Comparison of ENCODE assay signal across 8 cellular contexts in genomic region chr20:43824699-43825402, GRCh38.
DNase-seq lines count a peak whose midpoint lies in the region; ATAC-seq and TF ChIP-seq lines count a peak whose summit lies in the region.

No MANE protein-coding gene starts in this region.

- peak; percentile 5 for DNase-seq in NCI-H82 (lab: John Stamatoyannopoulos, UW)
- DNase-seq in NCI-H82 treated with DMSO at 0.1 percent for 48 hours (lab: John Stamatoyannopoulos, UW; ENCODE audit: unreplicated experiment) = no peak
- DNase-seq in NCI-H2196 treated with DMSO at 0.1 percent for 48 hours (lab: John Stamatoyannopoulos, UW; ENCODE audit: unreplicated experiment) = peak; percentile 40
- DNase-seq in fibroblast of gingiva (ENCODE audit: low read depth) = peak; percentile 32
- peak; percentile 4 for DNase-seq in spleen
- DNase-seq in SIG-M5 treated with dmso at 0.1 percent for 504 hours (lab: John Stamatoyannopoulos, UW; ENCODE audit: unreplicated experiment) = no peak
- DNase-seq in RKO (ENCODE audit: low spot score) = no peak

- no peak overlapping the region for H3K27ac ChIP-seq in spleen

- TF ChIP-seq CTCF in spleen (IDR thresholded peaks at IDR 0.05 in 8 of 11, conservative IDR thresholded peaks at IDR 0.05 in 3 of 11) = no peak

- no peaks in the 10 kb centered on the region for H3K4me1 ChIP-seq in spleen

- no peaks in the 10 kb centered on the region for H3K9me3 ChIP-seq in spleen

- no peaks in the 10 kb centered on the region for H3K36me3 ChIP-seq in spleen

- no peak for TF ChIP-seq POLR2A in spleen (IDR thresholded peaks at IDR 0.05)

- peaks cover 0 to 38% (median 0%) of the 10 kb centered on the region in 7 donors for H3K27me3 ChIP-seq in spleen (replicated peaks in 1 of 7)

- 33 to 54% (median 40%) methylated on average over 6 of the region's 6 CpGs for WGBS in spleen, 5 donors

- no peak overlapping the region for H3K4me3 ChIP-seq in spleen

- ATAC-seq in GM19328 (IDR thresholded peaks at IDR 0.05; ENCODE audit: unreplicated experiment) = no peak

- intact Hi-C loops in spleen (cut with DNase I; ENCODE audit: low total_unique reads) = no loop called here

Comparison
In these comparisons a context has a peak if more than half of its experiments do, and no peak if none do; other contexts are left out.
1. DNase-seq: peak in NCI-H82 (single experiment), NCI-H2196 treated with DMSO at 0.1 percent for 48 hours (single experiment), fibroblast of gingiva (single experiment) and spleen (single experiment); none in NCI-H82 treated with DMSO at 0.1 percent for 48 hours (single experiment), SIG-M5 treated with dmso at 0.1 percent for 504 hours (single experiment) and RKO (single experiment).